In genomic region chr1:226457307-226457712, GRCh38 we compare ENCODE assay signal across 11 cellular contexts. TPM values are rescaled to one million over a fixed set of nuclear protein-coding genes. Genes with fewer than 3 reads are reported as not detected.
DNase-seq lines count a peak whose midpoint lies in the region; ATAC-seq and TF ChIP-seq lines count a peak whose summit lies in the region.
"Had no signal": no experiment of that assay in that cellular context is flagged by ENCODE, and none has a peak within 500 bp of the region (broad histone marks: within the 10 kb centered on the region; RNA-seq: fewer than 3 reads in every experiment).

No MANE protein-coding gene starts in this region.

- no TSS peak for BruUV-seq in MCF 10A (replicated peaks; lab: Mats Ljungman, UMichigan)

- H3K27ac ChIP-seq in breast epithelium: no peak overlapping the region
- H3K27ac ChIP-seq: BLaER1 treated with 17β-estradiol and CSF1 and Interleukin-3, amounts not matched to agents 10 nM and 100 nM; SK-N-MC had no signal

- H3K4me1 ChIP-seq in breast epithelium: no peaks in the 10 kb centered on the region

- POLR2A ChIA-PET in MCF 10A (lab: Yijun Ruan, JAX): no interaction called here

- intact Hi-C loops in MCF 10A (cut with micrococcal nuclease): no loop called here
- intact Hi-C loops in breast epithelium (cut with DNase I; ENCODE audit: low total_unique reads): no loop called here

- no peaks in the 10 kb centered on the region for H3K36me3 ChIP-seq in breast epithelium
- H3K36me3 ChIP-seq: BLaER1 treated with 17β-estradiol and CSF1 and Interleukin-3, amounts not matched to agents 10 nM and 100 nM had no signal

- ATAC-seq in activated T-cell treated with anti-CD3 and anti-CD28 coated beads, Interleukin-2, amount 50 U/mL, for 4 hours: peak; percentile 79 to 90
- ATAC-seq in HG02870 (IDR thresholded peaks at IDR 0.05; ENCODE audit: unreplicated experiment): no peak
- ATAC-seq in HG02642 (IDR thresholded peaks at IDR 0.05; ENCODE audit: poor library complexity, unreplicated experiment): no peak

- no peaks in the 10 kb centered on the region for H3K27me3 ChIP-seq in breast epithelium
- H3K27me3 ChIP-seq: BLaER1 treated with 17β-estradiol and CSF1 and Interleukin-3, amounts not matched to agents 10 nM and 100 nM had no signal

- TF ChIP-seq CTCF in MCF 10A (IDR thresholded peaks at IDR 0.05; ENCODE audit: unreplicated experiment) (peak; percentile 18), breast epithelium (IDR thresholded peaks at IDR 0.05) (no peak)

- H3K36me3 Mint-ChIP-seq in MCF 10A (ENCODE audit: insufficient read depth, unreplicated experiment): no peaks in the 10 kb centered on the region
- no peaks in the 10 kb centered on the region for H3K36me3 Mint-ChIP-seq in activated T-cell treated with anti-CD3 and anti-CD28 coated beads, Interleukin-2, amount 50 U/mL, for 4 hours (ENCODE audit: insufficient read depth)

- CTCF ChIA-PET in MCF 10A (lab: Yijun Ruan, JAX): interaction anchor here (0.6 to 0.8 kb wide), 3 partner anchors 17 to 292 kb away, joined by 3 read pairs; partner anchors contain the start of gene MIXL1

- DNase-seq in MCF 10A (ENCODE audit: unreplicated experiment) (no peak), breast epithelium (ENCODE audit: low spot score in 2 of 2) (no peak), iris pigment epithelial cell (ENCODE audit: low read depth) (peak; percentile 35), mesenteric fat pad (ENCODE audit: low spot score) (no peak), glomerular visceral epithelial cell (ENCODE audit: extremely low spot score) (no peak)
- peak; percentile 40 for DNase-seq in activated T-cell treated with anti-CD3 and anti-CD28 coated beads, Interleukin-2, amount 50 U/mL, for 4 hours

- H3K9me3 Mint-ChIP-seq in MCF 10A (ENCODE audit: unreplicated experiment): peaks cover 7% of the 10 kb centered on the region
- no peaks in the 10 kb centered on the region for H3K9me3 Mint-ChIP-seq in activated T-cell treated with anti-CD3 and anti-CD28 coated beads, Interleukin-2, amount 50 U/mL, for 4 hours

- no peaks in the 10 kb centered on the region for H3K4me1 Mint-ChIP-seq in MCF 10A (ENCODE audit: insufficient read depth, unreplicated experiment)
- H3K4me1 Mint-ChIP-seq in activated T-cell treated with anti-CD3 and anti-CD28 coated beads, Interleukin-2, amount 50 U/mL, for 4 hours (ENCODE audit: low read depth): peaks cover 9% of the 10 kb centered on the region

- H3K4me3 Mint-ChIP-seq in MCF 10A (ENCODE audit: unreplicated experiment): no peak overlapping the region
- H3K4me3 Mint-ChIP-seq in activated T-cell treated with anti-CD3 and anti-CD28 coated beads, Interleukin-2, amount 50 U/mL, for 4 hours: peak overlapping the region; percentile 62

- no peak overlapping the region for H3K4me3 ChIP-seq in breast epithelium
- H3K4me3 ChIP-seq: BLaER1 treated with 17β-estradiol and CSF1 and Interleukin-3, amounts not matched to agents 10 nM and 100 nM; SK-N-MC; skin epidermis had no signal

- no peak overlapping the region for H3K27ac Mint-ChIP-seq in MCF 10A (ENCODE audit: low read depth, unreplicated experiment)

- no peak for TF ChIP-seq POLR2A in breast epithelium (IDR thresholded peaks at IDR 0.05)

- peaks cover 0 to 3% of the 10 kb centered on the region in 2 donors for H3K9me3 ChIP-seq in breast epithelium

- H3K27me3 Mint-ChIP-seq in MCF 10A (ENCODE audit: insufficient read depth, unreplicated experiment): peaks cover 13% of the 10 kb centered on the region
- no peaks in the 10 kb centered on the region for H3K27me3 Mint-ChIP-seq in activated T-cell treated with anti-CD3 and anti-CD28 coated beads, Interleukin-2, amount 50 U/mL, for 4 hours (ENCODE audit: low read depth)

RNA-seq across cellular contexts. Expression of gene PARP1, which starts 49.4 kb away (rescaled TPM):
- total RNA-seq in MCF 10A (2022) (192 and 235 TPM in 2 replicates), breast epithelium (10 to 100 TPM; 53.0 to 83.9 (median 72.3) TPM), mesenteric fat pad (52.9 TPM)
- 100 to 1,000 TPM; 209 to 218 (median 213) TPM for total RNA-seq in activated T-cell treated with anti-CD3 and anti-CD28 coated beads, Interleukin-2, amount 50 U/mL, for 4 hours

Comparison
In these comparisons a context has a peak if more than half of its experiments do, and no peak if none do; other contexts are left out.
1. DNase-seq: peak in activated T-cell treated with anti-CD3 and anti-CD28 coated beads, Interleukin-2, amount 50 U/mL, for 4 hours (single experiment) and iris pigment epithelial cell (single experiment); none in MCF 10A (single experiment), breast epithelium (0 of 2), mesenteric fat pad (single experiment) and glomerular visceral epithelial cell (single experiment).
2. ATAC-seq: peak in activated T-cell treated with anti-CD3 and anti-CD28 coated beads, Interleukin-2, amount 50 U/mL, for 4 hours (2 of 2); none in HG02870 (single experiment) and HG02642 (single experiment).